Comparison of ENCODE assay signal across 1 cellular context in the genomic region with DNA sequence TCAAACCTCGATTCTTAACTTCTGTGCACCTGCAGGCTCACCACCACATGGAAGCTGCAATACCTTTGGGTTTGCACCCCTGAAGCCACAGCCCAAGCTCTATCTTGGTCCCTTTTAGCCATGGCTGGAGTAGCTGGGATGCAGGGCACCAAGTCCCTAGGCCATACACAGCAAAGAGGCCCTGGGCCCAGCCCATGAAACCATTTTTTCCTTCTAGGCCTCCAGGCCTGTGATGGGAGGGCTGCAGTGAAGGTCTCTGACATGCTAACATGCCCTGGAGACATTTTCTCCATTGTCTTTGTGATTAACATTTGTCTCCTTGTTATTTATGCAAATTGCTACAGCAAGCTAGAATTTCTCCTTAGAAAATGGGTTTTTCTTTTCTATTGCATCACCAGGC.
TF ChIP-seq lines count a peak whose summit lies in the region.

No MANE protein-coding gene starts in this region.

TF ChIP-seq in SK-N-SH treated with all-trans-retinoic acid at 6 μM for 48 hours, 23 proteins besides CTCF, POLR2A, EP300 and RAD21 (continued from another document):
- TF ChIP-seq, protein P1, sequence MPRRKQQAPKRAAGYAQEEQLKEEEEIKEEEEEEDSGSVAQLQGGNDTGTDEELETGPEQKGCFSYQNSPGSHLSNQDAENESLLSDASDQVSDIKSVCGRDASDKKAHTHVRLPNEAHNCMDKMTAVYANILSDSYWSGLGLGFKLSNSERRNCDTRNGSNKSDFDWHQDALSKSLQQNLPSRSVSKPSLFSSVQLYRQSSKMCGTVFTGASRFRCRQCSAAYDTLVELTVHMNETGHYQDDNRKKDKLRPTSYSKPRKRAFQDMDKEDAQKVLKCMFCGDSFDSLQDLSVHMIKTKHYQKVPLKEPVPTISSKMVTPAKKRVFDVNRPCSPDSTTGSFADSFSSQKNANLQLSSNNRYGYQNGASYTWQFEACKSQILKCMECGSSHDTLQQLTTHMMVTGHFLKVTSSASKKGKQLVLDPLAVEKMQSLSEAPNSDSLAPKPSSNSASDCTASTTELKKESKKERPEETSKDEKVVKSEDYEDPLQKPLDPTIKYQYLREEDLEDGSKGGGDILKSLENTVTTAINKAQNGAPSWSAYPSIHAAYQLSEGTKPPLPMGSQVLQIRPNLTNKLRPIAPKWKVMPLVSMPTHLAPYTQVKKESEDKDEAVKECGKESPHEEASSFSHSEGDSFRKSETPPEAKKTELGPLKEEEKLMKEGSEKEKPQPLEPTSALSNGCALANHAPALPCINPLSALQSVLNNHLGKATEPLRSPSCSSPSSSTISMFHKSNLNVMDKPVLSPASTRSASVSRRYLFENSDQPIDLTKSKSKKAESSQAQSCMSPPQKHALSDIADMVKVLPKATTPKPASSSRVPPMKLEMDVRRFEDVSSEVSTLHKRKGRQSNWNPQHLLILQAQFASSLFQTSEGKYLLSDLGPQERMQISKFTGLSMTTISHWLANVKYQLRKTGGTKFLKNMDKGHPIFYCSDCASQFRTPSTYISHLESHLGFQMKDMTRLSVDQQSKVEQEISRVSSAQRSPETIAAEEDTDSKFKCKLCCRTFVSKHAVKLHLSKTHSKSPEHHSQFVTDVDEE (CRISPR knock-in tag; IDR thresholded peaks at IDR 0.05), result no peak
